Comparison of ENCODE assay signal across 28 cellular contexts in the genomic region with DNA sequence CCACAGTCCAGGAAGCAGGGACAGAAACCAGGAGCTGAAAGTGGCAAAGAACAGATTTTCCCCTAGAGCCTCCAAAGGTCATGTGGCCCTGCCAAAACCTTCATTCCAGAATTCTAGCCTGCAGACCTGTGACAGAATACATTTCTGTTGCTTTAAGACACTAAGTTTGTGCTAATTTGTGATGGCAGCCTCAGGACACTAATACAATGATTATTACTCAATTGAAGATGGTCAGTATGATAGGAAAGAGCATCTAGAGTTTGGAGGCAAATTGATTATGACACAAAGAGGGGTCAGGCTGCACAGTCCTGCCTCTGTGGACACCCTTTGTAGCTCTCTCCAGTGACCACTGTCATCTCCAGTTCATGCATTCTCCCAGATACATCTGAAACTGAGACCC.
"Had no signal": no experiment of that assay in that cellular context is flagged by ENCODE, and none has a peak within 500 bp of the region (broad histone marks: within the 10 kb centered on the region; RNA-seq: fewer than 3 reads in every experiment).

No MANE protein-coding gene starts in this region.

- H3K9me3 ChIP-seq: colonic mucosa, esophagus muscularis mucosa, esophagus squamous epithelium, gastrocnemius medialis, gastroesophageal sphincter, heart left ventricle, heart right ventricle had no signal

- H3K27me3 Mint-ChIP-seq: dendritic cell treated with granulocyte-macrophage colony-stimulating factor and Interleukin-4, amounts not matched to agents 40 ng/mL and 50 ng/mL, for 4 days; effector memory CD8-positive, alpha-beta T cell had no signal

- H3K27me3 ChIP-seq: colonic mucosa, dorsolateral prefrontal cortex, esophagus muscularis mucosa, esophagus squamous epithelium, foreskin keratinocyte, gastrocnemius medialis, gastroesophageal sphincter, heart left ventricle, heart right ventricle had no signal

- H3K27ac ChIP-seq: colonic mucosa, coronary artery, dorsolateral prefrontal cortex, epithelial cell of prostate, esophagus muscularis mucosa, esophagus squamous epithelium, foreskin keratinocyte, gastrocnemius medialis, gastroesophageal sphincter, heart left ventricle, heart right ventricle had no signal

- H3K36me3 ChIP-seq: colonic mucosa, esophagus muscularis mucosa, esophagus squamous epithelium, gastrocnemius medialis, gastroesophageal sphincter, heart left ventricle, heart right ventricle had no signal

- H3K27ac Mint-ChIP-seq: dendritic cell treated with granulocyte-macrophage colony-stimulating factor and Interleukin-4, amounts not matched to agents 40 ng/mL and 50 ng/mL, for 4 days; effector memory CD8-positive, alpha-beta T cell; endodermal cell had no signal

- H3K4me1 ChIP-seq: colonic mucosa, esophagus muscularis mucosa, esophagus squamous epithelium, foreskin keratinocyte, gastrocnemius medialis, gastroesophageal sphincter, heart left ventricle, heart right ventricle had no signal

- H3K9me3 Mint-ChIP-seq: dendritic cell treated with granulocyte-macrophage colony-stimulating factor and Interleukin-4, amounts not matched to agents 40 ng/mL and 50 ng/mL, for 4 days; effector memory CD8-positive, alpha-beta T cell had no signal

- DNase-seq: colonic mucosa; cortex of kidney; dermis blood vessel endothelial cell; dorsolateral prefrontal cortex; effector CD4-positive, alpha-beta T cell; effector CD8-positive, alpha-beta T cell; effector memory CD4-positive, alpha-beta T cell; effector memory CD8-positive, alpha-beta T cell; endodermal cell; erythroblast; esophagus squamous epithelium; foreskin fibroblast; foreskin keratinocyte; foreskin melanocyte; gastrocnemius medialis; glutamatergic neuron; head of caudate nucleus; heart left ventricle; heart right ventricle had no signal

- H3K4me3 ChIP-seq: colonic mucosa, coronary artery, dorsolateral prefrontal cortex, esophagus muscularis mucosa, esophagus squamous epithelium, gastrocnemius medialis, gastroesophageal sphincter, heart left ventricle, heart right ventricle had no signal

- FAIRE-seq: colon, endometrium, endothelial cell of umbilical vein, frontal cortex had no signal

- H3K4me3 Mint-ChIP-seq: dendritic cell treated with granulocyte-macrophage colony-stimulating factor and Interleukin-4, amounts not matched to agents 40 ng/mL and 50 ng/mL, for 4 days; effector memory CD8-positive, alpha-beta T cell; endodermal cell had no signal
